15 cellular contexts compared by ENCODE assay signal in genomic region chr6:75791881-75792280, GRCh38. TPM values are rescaled to one million over a fixed set of nuclear protein-coding genes. Genes with fewer than 3 reads are reported as not detected.
A peak's percentile ranks its signal among the peaks of the same experiment; 100 is the strongest.
DNase-seq lines count a peak whose midpoint lies in the region; ATAC-seq and TF ChIP-seq lines count a peak whose summit lies in the region.
"Had no signal": no experiment of that assay in that cellular context is flagged by ENCODE, and none has a peak within 500 bp of the region (broad histone marks: within the 10 kb centered on the region; RNA-seq: fewer than 3 reads in every experiment).

No MANE protein-coding gene starts in this region.

- ATAC-seq in HG02642 (IDR thresholded peaks at IDR 0.05; ENCODE audit: poor library complexity, unreplicated experiment) = no peak
- ATAC-seq in aorta (ENCODE audit: low FRiP score) = no peak
- ATAC-seq: left lung had no signal

- no peak for TF ChIP-seq CTCF in cardiac fibroblast (IDR thresholded peaks at IDR 0.05; ENCODE audit: low read depth, low read length)

- WGBS in aorta, 2 donors = 62 to 63% methylated on average over 3 of the region's 3 CpGs

- H3K36me3 ChIP-seq in aorta (ENCODE audit: control insufficient read depth in 1 of 2, insufficient read depth in 2 of 2, low read length in 1 of 2) = no peaks in the 10 kb centered on the region
- H3K36me3 ChIP-seq: esophagus squamous epithelium, left lung, Peyer's patch had no signal

- DNase-seq in HPDE6-E6E7 (ENCODE audit: extremely low spot score) = peak; percentile 3
- peak; percentile 5 to 49 for DNase-seq in cardiac fibroblast (ENCODE audit: low read depth in 2 of 2)
- DNase-seq in iris pigment epithelial cell (ENCODE audit: low read depth) = peak; percentile 12
- DNase-seq in stimulated activated CD4-positive, alpha-beta T cell treated with anti-CD3 and anti-CD28 coated beads, Interleukin-15, amount 100 ng/mL, for 24 hours = no peak
- no peak for DNase-seq in aorta
- DNase-seq in NCI-H2171 (lab: John Stamatoyannopoulos, UW) = no peak
- DNase-seq: activated CD4-positive, alpha-beta memory T cell treated with anti-CD3 and anti-CD28 coated beads, Interleukin-2, amount 10 ng/mL, durations not matched to agents 7 days and 5 days; CD4-positive, alpha-beta memory T cell; DND-41; esophagus squamous epithelium; H7; left lung; naive B cell; Peyer's patch had no signal

- H3K4me3 ChIP-seq in cardiac fibroblast (replicated peaks in 1 of 2; ENCODE audit: low read depth in 2 of 2, low read length in 2 of 2) = no peak overlapping the region
- H3K4me3 ChIP-seq in aorta (ENCODE audit: low read length in 2 of 2) = no peak overlapping the region
- H3K4me3 ChIP-seq: esophagus squamous epithelium, left lung, Peyer's patch had no signal

- intact Hi-C loops in aorta (cut with DNase I) = no loop called here

- no peaks in the 10 kb centered on the region for H3K27me3 ChIP-seq in aorta (ENCODE audit: control insufficient read depth in 1 of 2, insufficient read depth in 2 of 2, low read length in 1 of 2)
- H3K27me3 ChIP-seq: esophagus squamous epithelium, left lung, Peyer's patch had no signal

- no peak overlapping the region for H3K27ac ChIP-seq in aorta (ENCODE audit: low read depth in 1 of 2, low read length in 2 of 2)
- H3K27ac ChIP-seq: esophagus squamous epithelium, left lung, Peyer's patch had no signal

- H3K9me3 ChIP-seq in aorta (ENCODE audit: control insufficient read depth, low read length) = no peaks in the 10 kb centered on the region
- H3K9me3 ChIP-seq: esophagus squamous epithelium, left lung, Peyer's patch had no signal

- peaks cover 0 to 2% of the 10 kb centered on the region in 2 donors for H3K4me1 ChIP-seq in aorta (ENCODE audit: control insufficient read depth in 1 of 2, insufficient read depth in 2 of 2, low read length in 2 of 2)
- H3K4me1 ChIP-seq: left lung, Peyer's patch had no signal

RNA-seq across cellular contexts. Expression of gene MYO6, which starts 42.8 kb away (rescaled TPM):
- total RNA-seq in aorta = 10 to 100 TPM; 24.4 to 24.8 TPM
- polyA plus RNA-seq in aorta = 10 to 100 TPM; 10.8 to 11.6 TPM

Comparison
In these comparisons a context has a peak if more than half of its experiments do, and no peak if none do; other contexts are left out.
1. DNase-seq: peak in HPDE6-E6E7 (single experiment), cardiac fibroblast (2 of 2) and iris pigment epithelial cell (single experiment); none in stimulated activated CD4-positive, alpha-beta T cell treated with anti-CD3 and anti-CD28 coated beads, Interleukin-15, amount 100 ng/mL, for 24 hours (single experiment), aorta (0 of 2) and NCI-H2171 (single experiment).